ENCODE assay signal across 1 cellular context in the genomic region with DNA sequence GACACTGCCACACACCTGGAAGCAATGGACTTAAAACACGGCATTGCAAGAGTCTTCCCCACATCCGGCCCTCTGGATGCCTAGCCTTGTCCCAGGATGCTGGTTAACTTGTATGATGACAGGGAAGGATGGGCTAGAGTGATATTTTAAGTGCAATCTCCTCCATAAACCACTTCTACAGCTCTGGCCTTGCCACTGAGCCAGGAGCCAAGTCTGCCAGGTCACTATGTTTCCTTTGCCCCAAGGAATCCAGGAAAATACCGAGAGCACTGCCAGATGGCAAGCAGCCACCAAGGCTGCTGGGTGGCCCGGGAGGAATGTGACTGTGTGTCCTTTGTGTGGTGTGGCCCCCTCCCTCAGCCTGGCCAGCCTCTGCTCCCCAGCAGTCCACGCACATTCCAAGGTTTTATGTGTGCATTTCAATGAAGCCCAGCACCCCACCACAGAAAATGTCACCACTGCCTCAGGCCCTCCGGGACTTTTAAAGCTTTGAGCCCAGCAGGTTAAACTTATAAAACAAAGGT.
TF ChIP-seq lines count a peak whose summit lies in the region.

No MANE protein-coding gene starts in this region.

TF ChIP-seq in GM23338, 12 proteins besides CTCF, POLR2A, EP300 and RAD21 (continued from another document):
- TF ChIP-seq, protein P1, sequence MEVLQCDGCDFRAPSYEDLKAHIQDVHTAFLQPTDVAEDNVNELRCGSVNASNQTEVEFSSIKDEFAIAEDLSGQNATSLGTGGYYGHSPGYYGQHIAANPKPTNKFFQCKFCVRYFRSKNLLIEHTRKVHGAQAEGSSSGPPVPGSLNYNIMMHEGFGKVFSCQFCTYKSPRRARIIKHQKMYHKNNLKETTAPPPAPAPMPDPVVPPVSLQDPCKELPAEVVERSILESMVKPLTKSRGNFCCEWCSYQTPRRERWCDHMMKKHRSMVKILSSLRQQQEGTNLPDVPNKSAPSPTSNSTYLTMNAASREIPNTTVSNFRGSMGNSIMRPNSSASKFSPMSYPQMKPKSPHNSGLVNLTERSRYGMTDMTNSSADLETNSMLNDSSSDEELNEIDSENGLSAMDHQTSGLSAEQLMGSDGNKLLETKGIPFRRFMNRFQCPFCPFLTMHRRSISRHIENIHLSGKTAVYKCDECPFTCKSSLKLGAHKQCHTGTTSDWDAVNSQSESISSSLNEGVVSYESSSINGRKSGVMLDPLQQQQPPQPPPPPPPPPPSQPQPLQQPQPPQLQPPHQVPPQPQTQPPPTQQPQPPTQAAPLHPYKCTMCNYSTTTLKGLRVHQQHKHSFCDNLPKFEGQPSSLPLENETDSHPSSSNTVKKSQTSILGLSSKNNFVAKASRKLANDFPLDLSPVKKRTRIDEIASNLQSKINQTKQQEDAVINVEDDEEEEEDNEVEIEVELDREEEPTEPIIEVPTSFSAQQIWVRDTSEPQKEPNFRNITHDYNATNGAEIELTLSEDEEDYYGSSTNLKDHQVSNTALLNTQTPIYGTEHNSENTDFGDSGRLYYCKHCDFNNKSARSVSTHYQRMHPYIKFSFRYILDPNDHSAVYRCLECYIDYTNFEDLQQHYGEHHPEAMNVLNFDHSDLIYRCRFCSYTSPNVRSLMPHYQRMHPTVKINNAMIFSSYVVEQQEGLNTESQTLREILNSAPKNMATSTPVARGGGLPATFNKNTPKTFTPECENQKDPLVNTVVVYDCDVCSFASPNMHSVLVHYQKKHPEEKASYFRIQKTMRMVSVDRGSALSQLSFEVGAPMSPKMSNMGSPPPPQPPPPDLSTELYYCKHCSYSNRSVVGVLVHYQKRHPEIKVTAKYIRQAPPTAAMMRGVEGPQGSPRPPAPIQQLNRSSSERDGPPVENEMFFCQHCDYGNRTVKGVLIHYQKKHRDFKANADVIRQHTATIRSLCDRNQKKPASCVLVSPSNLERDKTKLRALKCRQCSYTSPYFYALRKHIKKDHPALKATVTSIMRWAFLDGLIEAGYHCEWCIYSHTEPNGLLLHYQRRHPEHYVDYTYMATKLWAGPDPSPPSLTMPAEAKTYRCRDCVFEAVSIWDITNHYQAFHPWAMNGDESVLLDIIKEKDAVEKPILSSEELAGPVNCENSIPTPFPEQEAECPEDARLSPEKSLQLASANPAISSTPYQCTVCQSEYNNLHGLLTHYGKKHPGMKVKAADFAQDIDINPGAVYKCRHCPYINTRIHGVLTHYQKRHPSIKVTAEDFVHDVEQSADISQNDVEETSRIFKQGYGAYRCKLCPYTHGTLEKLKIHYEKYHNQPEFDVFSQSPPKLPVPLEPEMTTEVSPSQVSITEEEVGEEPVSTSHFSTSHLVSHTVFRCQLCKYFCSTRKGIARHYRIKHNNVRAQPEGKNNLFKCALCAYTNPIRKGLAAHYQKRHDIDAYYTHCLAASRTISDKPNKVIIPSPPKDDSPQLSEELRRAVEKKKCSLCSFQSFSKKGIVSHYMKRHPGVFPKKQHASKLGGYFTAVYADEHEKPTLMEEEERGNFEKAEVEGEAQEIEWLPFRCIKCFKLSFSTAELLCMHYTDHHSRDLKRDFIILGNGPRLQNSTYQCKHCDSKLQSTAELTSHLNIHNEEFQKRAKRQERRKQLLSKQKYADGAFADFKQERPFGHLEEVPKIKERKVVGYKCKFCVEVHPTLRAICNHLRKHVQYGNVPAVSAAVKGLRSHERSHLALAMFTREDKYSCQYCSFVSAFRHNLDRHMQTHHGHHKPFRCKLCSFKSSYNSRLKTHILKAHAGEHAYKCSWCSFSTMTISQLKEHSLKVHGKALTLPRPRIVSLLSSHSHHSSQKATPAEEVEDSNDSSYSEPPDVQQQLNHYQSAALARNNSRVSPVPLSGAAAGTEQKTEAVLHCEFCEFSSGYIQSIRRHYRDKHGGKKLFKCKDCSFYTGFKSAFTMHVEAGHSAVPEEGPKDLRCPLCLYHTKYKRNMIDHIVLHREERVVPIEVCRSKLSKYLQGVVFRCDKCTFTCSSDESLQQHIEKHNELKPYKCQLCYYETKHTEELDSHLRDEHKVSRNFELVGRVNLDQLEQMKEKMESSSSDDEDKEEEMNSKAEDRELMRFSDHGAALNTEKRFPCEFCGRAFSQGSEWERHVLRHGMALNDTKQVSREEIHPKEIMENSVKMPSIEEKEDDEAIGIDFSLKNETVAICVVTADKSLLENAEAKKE (CRISPR knock-in tag; IDR thresholded peaks at IDR 0.05) = peak; percentile 57; the same call in 1 of the 2 replicates
- TF ChIP-seq EZH2phosphoT487 (IDR thresholded peaks at IDR 0.05; ENCODE audit: unreplicated experiment) = no peak
- no peak for TF ChIP-seq ZNF331 (CRISPR knock-in tag; IDR thresholded peaks at IDR 0.05; ENCODE audit: low read depth)
- no peak for TF ChIP-seq NANOG (IDR thresholded peaks at IDR 0.05; ENCODE audit: borderline replicate concordance)
- TF ChIP-seq ZNF114 (CRISPR knock-in tag; IDR thresholded peaks at IDR 0.05) = no peak
